ENCODE assay signal across 23 cellular contexts in genomic region chr7:140458191-140458590, GRCh38. TPM values are rescaled to one million over a fixed set of nuclear protein-coding genes. Genes with fewer than 3 reads are reported as not detected.
"Had no signal": no experiment of that assay in that cellular context is flagged by ENCODE, and none has a peak within 500 bp of the region (broad histone marks: within the 10 kb centered on the region; RNA-seq: fewer than 3 reads in every experiment).

No MANE protein-coding gene starts in this region.

- DNase-seq: activated CD4-positive, alpha-beta T cell treated with anti-CD3 and anti-CD28 coated beads, Interleukin-2, amount 10 ng/mL, durations not matched to agents 24 days and 14 days; activated CD4-positive, CD25-positive, alpha-beta regulatory T cell; activated CD8-positive, alpha-beta memory T cell treated with anti-CD3 and anti-CD28 coated beads for 24 hours; activated CD8-positive, alpha-beta memory T cell treated with anti-CD3 and anti-CD28 coated beads, Interleukin-2, amount 50 U/mL, for 4 hours; activated gamma-delta T cell; activated naive CD4-positive, alpha-beta T cell treated with anti-CD3 and anti-CD28 coated beads, Interleukin-2, amount 50 U/mL, for 16 hours; adrenal gland; colonic mucosa; esophagus squamous epithelium; heart right ventricle; left colon; mesendoderm; naive thymus-derived CD4-positive, alpha-beta T cell; stimulated activated CD4-positive, alpha-beta T cell treated with anti-CD3 and anti-CD28 coated beads, Interleukin-2, amount 100 ng/mL, for 48 hours; stimulated activated CD8-positive, alpha-beta memory T cell treated with anti-CD3 and anti-CD28 coated beads, Interleukin-4, amount 100 ng/mL, for 48 hours; stimulated activated naive B cell treated with anti-CD40 and anti-IgM and Interleukin-4, amounts not matched to agents 10 μg/mL and 1 μg/mL and 100 μg/mL, for 72 hours; T-helper 17 cell; upper lobe of right lung had no signal

- H3K4me1 ChIP-seq: ascending aorta, breast epithelium, esophagus squamous epithelium, gastroesophageal sphincter, heart right ventricle, prostate gland, upper lobe of right lung had no signal

- ATAC-seq: gastroesophageal sphincter; heart right ventricle; left colon; naive thymus-derived CD4-positive, alpha-beta T cell; stimulated activated naive B cell treated with anti-CD40 and anti-IgM and Interleukin-4, amounts not matched to agents 10 μg/mL and 1 μg/mL and 100 μg/mL, for 72 hours; T-helper 17 cell; upper lobe of right lung had no signal

- H3K27me3 ChIP-seq: adrenal gland, ascending aorta, breast epithelium, colonic mucosa, esophagus squamous epithelium, gastroesophageal sphincter, heart right ventricle, upper lobe of right lung had no signal

- H3K27ac Mint-ChIP-seq: activated CD4-positive, alpha-beta T cell treated with anti-CD3 and anti-CD28 coated beads, Interleukin-2, amount 10 ng/mL, durations not matched to agents 24 days and 14 days; stimulated activated naive B cell treated with anti-CD40 and anti-IgM and Interleukin-4, amounts not matched to agents 10 μg/mL and 1 μg/mL and 100 μg/mL, for 72 hours had no signal

- H3K4me3 Mint-ChIP-seq: activated CD4-positive, alpha-beta T cell treated with anti-CD3 and anti-CD28 coated beads, Interleukin-2, amount 10 ng/mL, durations not matched to agents 24 days and 14 days; naive thymus-derived CD4-positive, alpha-beta T cell; stimulated activated naive B cell treated with anti-CD40 and anti-IgM and Interleukin-4, amounts not matched to agents 10 μg/mL and 1 μg/mL and 100 μg/mL, for 72 hours; T-helper 17 cell had no signal

- H3K9me3 Mint-ChIP-seq: activated CD4-positive, alpha-beta T cell treated with anti-CD3 and anti-CD28 coated beads, Interleukin-2, amount 10 ng/mL, durations not matched to agents 24 days and 14 days; naive thymus-derived CD4-positive, alpha-beta T cell; stimulated activated naive B cell treated with anti-CD40 and anti-IgM and Interleukin-4, amounts not matched to agents 10 μg/mL and 1 μg/mL and 100 μg/mL, for 72 hours had no signal

- H3K9me3 ChIP-seq: adrenal gland, ascending aorta, breast epithelium, colonic mucosa, esophagus squamous epithelium, gastroesophageal sphincter, heart right ventricle, prostate gland, upper lobe of right lung had no signal

- H3K27ac ChIP-seq: adrenal gland, ascending aorta, breast epithelium, colonic mucosa, esophagus squamous epithelium, gastroesophageal sphincter, heart right ventricle, prostate gland, upper lobe of right lung had no signal

- H3K4me3 ChIP-seq: adrenal gland, ascending aorta, breast epithelium, colonic mucosa, esophagus squamous epithelium, gastroesophageal sphincter, heart right ventricle, prostate gland, upper lobe of right lung had no signal

- H3K27me3 Mint-ChIP-seq: activated CD4-positive, alpha-beta T cell treated with anti-CD3 and anti-CD28 coated beads, Interleukin-2, amount 10 ng/mL, durations not matched to agents 24 days and 14 days; naive thymus-derived CD4-positive, alpha-beta T cell; stimulated activated naive B cell treated with anti-CD40 and anti-IgM and Interleukin-4, amounts not matched to agents 10 μg/mL and 1 μg/mL and 100 μg/mL, for 72 hours; T-helper 17 cell had no signal

RNA-seq across cellular contexts. Expression of gene RAB19, which starts 54.3 kb away (rescaled TPM):
- total RNA-seq: adrenal gland, ascending aorta, gastroesophageal sphincter, heart right ventricle, osteocyte had no signal
